8 cellular contexts compared by ENCODE assay signal in the genomic region with DNA sequence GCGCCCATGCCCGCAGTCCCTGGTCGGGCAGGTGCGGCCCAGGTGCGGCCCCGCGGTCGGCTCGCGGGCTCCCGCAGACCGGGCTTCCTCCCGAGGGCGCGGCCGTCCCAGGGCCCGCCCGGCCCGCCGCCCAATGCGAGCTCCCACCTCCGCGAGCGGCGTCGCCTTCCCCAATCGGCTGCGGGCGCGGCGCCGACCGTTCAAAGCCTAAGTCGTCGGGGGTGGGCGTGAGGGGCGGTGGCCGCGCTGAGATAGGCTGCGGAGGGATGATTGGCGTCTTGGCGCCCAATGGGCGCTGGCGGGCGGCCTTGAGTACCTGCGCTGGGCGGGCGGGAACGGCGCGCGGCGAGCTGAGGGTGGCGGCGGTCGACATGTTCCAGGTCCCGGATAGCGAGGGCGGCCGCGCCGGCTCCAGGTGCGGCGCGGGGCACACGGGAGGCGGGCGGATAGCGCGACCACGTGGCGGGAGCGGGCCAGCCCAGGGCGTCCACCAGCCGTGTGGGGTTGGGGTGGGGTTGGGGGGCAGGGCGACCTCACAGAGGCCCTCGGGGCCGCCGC. TPM values are rescaled to one million over a fixed set of nuclear protein-coding genes. Genes with fewer than 3 reads are reported as not detected.
DNase-seq lines count a peak whose midpoint lies in the region; ATAC-seq and TF ChIP-seq lines count a peak whose summit lies in the region.

A gene with protein sequence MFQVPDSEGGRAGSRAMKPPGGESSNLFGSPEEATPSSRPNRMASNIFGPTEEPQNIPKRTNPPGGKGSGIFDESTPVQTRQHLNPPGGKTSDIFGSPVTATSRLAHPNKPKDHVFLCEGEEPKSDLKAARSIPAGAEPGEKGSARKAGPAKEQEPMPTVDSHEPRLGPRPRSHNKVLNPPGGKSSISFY (plus strand): TSS at position 338 of the 558 bp plus-strand sequence. CDS start 34 bp downstream, at position 372.

- WGBS in transverse colon (ENCODE audit: low coverage in 1 of 2), 2 donors: 1% methylated on average over 20 of the region's 79 CpGs; no CpG with 5 or more reads in 1 of the 2 donors

- ATAC-seq in HG02759 (IDR thresholded peaks at IDR 0.05; ENCODE audit: unreplicated experiment): peak; percentile 95

- no peak for TF ChIP-seq CTCF in GM12865 (IDR thresholded peaks at IDR 0.05; ENCODE audit: insufficient read depth, low read depth, low read length, missing control alignments)
- TF ChIP-seq CTCF in transverse colon (IDR thresholded peaks at IDR 0.05): no peak

- H3K4me1 ChIP-seq in transverse colon: peaks cover 3 to 17% (median 12%) of the 10 kb centered on the region in 4 donors

- in situ Hi-C loops in transverse colon (cut with MboI; ENCODE audit: low pct_ligation_motif_present in 1 of 4, low pct_unique_long_range_greater_than_20kb in 1 of 4, low sequenced_read_pairs in 3 of 4): no loop called here

- peak; percentile 28 for TF ChIP-seq POLR2A in transverse colon (IDR thresholded peaks at IDR 0.05)

- intact Hi-C loops in cardiac septum (cut with DNase I): no loop called here
- intact Hi-C loops in transverse colon (cut with DNase I; ENCODE audit: low total_unique reads): no loop called here

- peak within 1 kb of the TSS; percentile 64 for H3K4me3 ChIP-seq in GM12865 (ENCODE audit: low read depth, low read length)
- H3K4me3 ChIP-seq in transverse colon: peak within 1 kb of the TSS; percentile 67 to 91 (median 86)

- no peaks in the 10 kb centered on the region for H3K27me3 ChIP-seq in transverse colon

- peaks cover 0 to 23% (median 2%) of the 10 kb centered on the region in 4 donors for H3K36me3 ChIP-seq in transverse colon

- H3K9me3 ChIP-seq in transverse colon: no peaks in the 10 kb centered on the region

- H3K27ac ChIP-seq in transverse colon: peak within 1 kb of the TSS; percentile 73 to 89 (median 88)

- no peak for TF ChIP-seq EP300 in transverse colon (IDR thresholded peaks at IDR 0.05; ENCODE audit: low read depth)

- DNase-seq in GM12865 (ENCODE audit: low read depth) (peak; percentile 99), NCI-H1417 treated with DMSO at 0.1 percent for 48 hours (lab: John Stamatoyannopoulos, UW) (peak; percentile 74), SW 1271 (lab: John Stamatoyannopoulos, UW) (peak; percentile 69 to 80), cardiac septum (ENCODE audit: low spot score) (peak; percentile 97), pons (ENCODE audit: low spot score) (peak; percentile 94), transverse colon (peak; percentile 98)
- DNase-seq in activated naive CD8-positive, alpha-beta T cell treated with anti-CD3 and anti-CD28 coated beads, Interleukin-2, amount 50 U/mL, for 16 hours (ENCODE audit: low read depth, low spot score): peak; percentile 93

RNA-seq across cellular contexts. Expression of the gene that starts here (rescaled TPM):
- total RNA-seq in cardiac septum (26.2 TPM), transverse colon (10 to 100 TPM; 12.0 to 31.5 (median 25.1) TPM)

Comparison
In these comparisons a context has a peak if more than half of its experiments do, and no peak if none do; other contexts are left out.
1. Peak in every context shown above with its lines: DNase-seq, ATAC-seq, H3K4me3 ChIP-seq and H3K27ac ChIP-seq.